ENCODE assay signal across 23 cellular contexts in genomic region chr1:53799141-53799540, GRCh38. TPM values are rescaled to one million over a fixed set of nuclear protein-coding genes. Genes with fewer than 3 reads are reported as not detected.
DNase-seq lines count a peak whose midpoint lies in the region; ATAC-seq, FAIRE-seq and TF ChIP-seq lines count a peak whose summit lies in the region.
"Had no signal": no experiment of that assay in that cellular context is flagged by ENCODE, and none has a peak within 500 bp of the region (broad histone marks: within the 10 kb centered on the region; RNA-seq: fewer than 3 reads in every experiment).

No MANE protein-coding gene starts in this region.

- H3K79me2 ChIP-seq in HepG2 (ENCODE audit: insufficient read depth, low read length): no peaks in the 10 kb centered on the region

- no TSS peak for BruUV-seq in HepG2 (replicated peaks; lab: Mats Ljungman, UMichigan)

- H3K9ac ChIP-seq in HepG2 (ENCODE audit: insufficient read depth, low read depth, low read length): no peak overlapping the region
- H3K9ac ChIP-seq: BLaER1 treated with 17β-estradiol and CSF1 and Interleukin-3, amounts not matched to agents 10 nM and 100 nM; KMS-11 had no signal

- FAIRE-seq in HepG2 (lab: Jason Lieb, UNC): no peak
- FAIRE-seq in H54 (lab: Jason Lieb, UNC): no peak
- FAIRE-seq: GM12892, RCC 7860 had no signal

- TF ChIP-seq RAD21 in HepG2 (CRISPR knock-in tag; IDR thresholded peaks at IDR 0.05): no peak

- TF ChIP-seq CTCF in HepG2 (CRISPR knock-in tag; IDR thresholded peaks at IDR 0.05) (no peak), right lobe of liver (IDR thresholded peaks at IDR 0.05) (no peak), RWPE1 (conservative IDR thresholded peaks at IDR 0.05; ENCODE audit: low read depth) (no peak)

- POLR2A ChIA-PET in HepG2 (lab: Yijun Ruan, JAX): no interaction called here
- POLR2A ChIA-PET in RWPE1 (lab: Yijun Ruan, JAX; ENCODE audit: low non-redundant PET): no interaction called here

- no peak overlapping the region for H2AFZ ChIP-seq in HepG2 (ENCODE audit: low read length)

- 88% methylated on average over 1 of the region's 1 CpG for WGBS in HepG2 (ENCODE audit: low lambda C conversion rate)
- 89% methylated on average over 1 of the region's 1 CpG for WGBS in right lobe of liver (ENCODE audit: insufficient coverage, low coverage, low lambda C conversion rate, missing lambda C conversion rate)

- TF ChIP-seq POLR2A in HepG2 (IDR thresholded peaks at IDR 0.05; ENCODE audit: insufficient read depth in 1 of 2, low read depth in 2 of 2, low read length in 2 of 2) (no peak), right lobe of liver (IDR thresholded peaks at IDR 0.05) (no peak), H54 (IDR thresholded peaks at IDR 0.05; ENCODE audit: low read depth, low read length) (no peak)

- 0 out of 2 replicates have a peak, but pooled peaks cover 6% of the 10 kb centered on the region for H3K4me1 ChIP-seq in HepG2 (ENCODE audit: insufficient read depth, low read length)
- no peaks in the 10 kb centered on the region for H3K4me1 ChIP-seq in right lobe of liver
- H3K4me1 ChIP-seq: BLaER1 treated with 17β-estradiol and CSF1 and Interleukin-3, amounts not matched to agents 10 nM and 100 nM had no signal

- TF ChIP-seq EP300 in HepG2 (IDR thresholded peaks at IDR 0.05; ENCODE audit: low read depth in 2 of 2, low read length in 2 of 2): no peak
- no peak for TF ChIP-seq EP300 in HepG2 (CRISPR knock-in tag; IDR thresholded peaks at IDR 0.05; ENCODE audit: borderline replicate concordance)

- H3K36me3 ChIP-seq in HepG2 (replicated peaks in 1 of 2; ENCODE audit: control insufficient read depth in 1 of 2, insufficient read depth in 2 of 2, low read length in 2 of 2) (peaks cover 5 to 70% of the 10 kb centered on the region in 2 experiments; a peak in 4 of 5 replicates), right lobe of liver (peaks cover 0 to 7% (median under 1%) of the 10 kb centered on the region in 4 donors)

- no peaks in the 10 kb centered on the region for H4K20me1 ChIP-seq in HepG2 (ENCODE audit: insufficient read depth, low read length)
- H4K20me1 ChIP-seq: BLaER1 treated with 17β-estradiol and CSF1 and Interleukin-3, amounts not matched to agents 10 nM and 100 nM had no signal

- ATAC-seq in HepG2 (no peak), right lobe of liver (no peak)

- intact Hi-C loops in HepG2 (cut with micrococcal nuclease; ENCODE audit: unreplicated experiment) (no loop called here), right lobe of liver (cut with DNase I) (no loop called here)

- no peak overlapping the region for H3K4me2 ChIP-seq in HepG2 (ENCODE audit: low read depth, low read length)
- H3K4me2 ChIP-seq: BLaER1 treated with 17β-estradiol and CSF1 and Interleukin-3, amounts not matched to agents 10 nM and 100 nM; KMS-11 had no signal

- H3K27ac ChIP-seq in HepG2 (ENCODE audit: extremely low read length, insufficient read depth, low read length): no peak overlapping the region
- no peak overlapping the region for H3K27ac ChIP-seq in right lobe of liver
- H3K27ac ChIP-seq in RWPE1: no peak overlapping the region
- H3K27ac ChIP-seq: 22Rv1; BLaER1 treated with 17β-estradiol and CSF1 and Interleukin-3, amounts not matched to agents 10 nM and 100 nM; KMS-11 had no signal

- in situ Hi-C loops in HepG2 (cut with HindIII; ENCODE audit: extremely low pct_ligation_motif_present, low pct_unique_long_range_greater_than_20kb): no loop called here

- H3K27me3 ChIP-seq in HepG2 (ENCODE audit: control insufficient read depth in 1 of 2, insufficient read depth in 2 of 2, low read length in 2 of 2): no peaks in the 10 kb centered on the region; a peak in 1 of 5 replicates
- H3K27me3 ChIP-seq in right lobe of liver: no peaks in the 10 kb centered on the region
- H3K27me3 ChIP-seq: BLaER1 treated with 17β-estradiol and CSF1 and Interleukin-3, amounts not matched to agents 10 nM and 100 nM had no signal

- H3K9me3 ChIP-seq in HepG2 (ENCODE audit: low read length) (no peaks in the 10 kb centered on the region), right lobe of liver (peaks cover 0 to 2% (median 0%) of the 10 kb centered on the region in 4 donors)
- H3K9me3 ChIP-seq: BLaER1 treated with 17β-estradiol and CSF1 and Interleukin-3, amounts not matched to agents 10 nM and 100 nM had no signal

- CTCF ChIA-PET in HepG2 (lab: Yijun Ruan, JAX; ENCODE audit: low intra/inter-chr PET ratio, low total read pairs): no interaction called here
- CTCF ChIA-PET in RWPE1 (lab: Yijun Ruan, JAX): interaction anchor here (0.7 kb wide), 1 partner anchor 552 kb away, joined by 3 read pairs; no protein-coding TSS in a partner anchor

- no peak overlapping the region for H3K4me3 ChIP-seq in HepG2 (replicated peaks in 1 of 3; ENCODE audit: insufficient read depth in 1 of 3, low read depth in 2 of 3, low read length in 3 of 3)
- no peak overlapping the region for H3K4me3 ChIP-seq in right lobe of liver
- H3K4me3 ChIP-seq: BLaER1 treated with 17β-estradiol and CSF1 and Interleukin-3, amounts not matched to agents 10 nM and 100 nM had no signal

- DNase-seq in HepG2 (ENCODE audit: low spot score) (peak; percentile 4), right lobe of liver (no peak), dedifferentiated amniotic fluid mesenchymal stem cell (ENCODE audit: extremely low spot score) (peak; percentile 25), lung microvascular endothelial cell (ENCODE audit: low read depth in 2 of 2) (peak; percentile 5 to 21), OCI-M1 (lab: John Stamatoyannopoulos, UW) (no peak), H54 (ENCODE audit: insufficient read length, low spot score) (no peak), RWPE1 (ENCODE audit: low spot score) (no peak), 8988T (no peak)
- DNase-seq: CD8-positive, alpha-beta memory T cell; DND-41; GF-D8; GOT3; NCI-H1092; NCI-H1694 treated with DMSO at 0.1 percent for 48 hours; NCI-H2107; NCI-H226; NCI-H524 treated with DMSO at 0.1 percent for 48 hours; SIG-M5 had no signal

TF ChIP-seq in HepG2, 621 proteins besides CTCF, POLR2A, EP300 and RAD21:
- no peak for TF ChIP-seq ZNF431 (CRISPR knock-in tag; IDR thresholded peaks at IDR 0.05; ENCODE audit: borderline replicate concordance, low read depth)

RNA-seq across cellular contexts. Expression of gene NDC1, which starts 39.0 kb away (rescaled TPM):
- 44.6 and 50.9 TPM in 2 replicates for total RNA-seq in HepG2 (2016; rRNA removed; fragmentation: Illumina TruSeq; extraction: Trizol)
- total RNA-seq in HepG2 (2016; cell fraction: cytosol; rRNA removed; fragmentation: Illumina TruSeq; extraction: Trizol; ENCODE audit: low read depth): 14.3 TPM in 2 replicates
- total RNA-seq in HepG2 (2016; cell fraction: insoluble cytoplasmic fraction; rRNA removed; fragmentation: Illumina TruSeq; extraction: Trizol): 43.8 and 49.0 TPM in 2 replicates
- total RNA-seq in HepG2 (2016; cell fraction: membrane; rRNA removed; fragmentation: Illumina TruSeq; extraction: Trizol): 24.9 and 31.6 TPM in 2 replicates
- 44.8 and 50.7 TPM in 2 replicates for total RNA-seq in HepG2 (2016; cell fraction: nucleus; rRNA removed; fragmentation: Illumina TruSeq; extraction: Trizol)
- 20.9 and 38.1 TPM in 2 replicates for polyA plus RNA-seq in HepG2 (2011; rRNA removed)
- 19.6 and 22.9 TPM in 2 replicates for polyA plus RNA-seq in HepG2 (2011; cell fraction: cytosol; rRNA removed)
- polyA plus RNA-seq in HepG2 (2011; cell fraction: nucleus; rRNA removed): 7.1 and 8.4 TPM in 2 replicates
- 12.2 and 17.5 TPM in 2 replicates for polyA plus RNA-seq in HepG2 (2012)
- polyA plus RNA-seq in HepG2 (2016; cell fraction: cytosol; fragmentation: Illumina TruSeq; extraction: Trizol; ENCODE audit: low read depth): 3.9 and 4.1 TPM in 2 replicates
- polyA plus RNA-seq in HepG2 (2016; cell fraction: insoluble cytoplasmic fraction; fragmentation: Illumina TruSeq; extraction: Trizol; ENCODE audit: low read depth): 28.2 and 29.8 TPM in 2 replicates
- 11.7 and 13.0 TPM in 2 replicates for polyA plus RNA-seq in HepG2 (2016; cell fraction: membrane; fragmentation: Illumina TruSeq; extraction: Trizol; ENCODE audit: low read depth)
- polyA plus RNA-seq in HepG2 (2016; cell fraction: nucleus; fragmentation: Illumina TruSeq; extraction: Trizol; ENCODE audit: insufficient read depth, low read depth): 44.5 and 45.2 TPM in 2 replicates
- polyA minus RNA-seq in HepG2 (2011; rRNA and poly(A)+ RNA removed; ENCODE audit: low replicate concordance): 112 and 221 TPM in 2 replicates
- 28.3 and 30.2 TPM in 2 replicates for polyA minus RNA-seq in HepG2 (2011; cell fraction: cytosol; rRNA and poly(A)+ RNA removed)
- 15.7 and 18.4 TPM in 2 replicates for polyA minus RNA-seq in HepG2 (2011; cell fraction: nucleus; rRNA and poly(A)+ RNA removed)
- total RNA-seq in right lobe of liver: 10 to 100 TPM in 2 of 6 experiments, 1 to 10 TPM in 4; 4.3 to 10.9 (median 5.7) TPM
- total RNA-seq in lung microvascular endothelial cell: 8.5 and 13.7 TPM in 2 replicates

Comparison
In these comparisons a context has a peak if more than half of its experiments do, and no peak if none do; other contexts are left out.
1. DNase-seq: peak in HepG2 (single experiment), dedifferentiated amniotic fluid mesenchymal stem cell (single experiment) and lung microvascular endothelial cell (2 of 2); none in right lobe of liver (0 of 3), OCI-M1 (single experiment), H54 (single experiment), RWPE1 (single experiment) and 8988T (single experiment).